ENCODE assay signal across 18 cellular contexts in genomic region chr9:94479757-94480156, GRCh38.
DNase-seq lines count a peak whose midpoint lies in the region; ATAC-seq and TF ChIP-seq lines count a peak whose summit lies in the region.
"Had no signal": no experiment of that assay in that cellular context is flagged by ENCODE, and none has a peak within 500 bp of the region (broad histone marks: within the 10 kb centered on the region; RNA-seq: fewer than 3 reads in every experiment).

No MANE protein-coding gene starts in this region.

- H3K4me3 Mint-ChIP-seq in natural killer cell treated with Interleukin-12 subunit alpha and Interleukin-12 subunit beta and Interleukin-15 and Interleukin-18, amount 100 ng/mL, for 72 hours, result no peak overlapping the region
- H3K4me3 Mint-ChIP-seq: CD4-positive, CD25-positive, alpha-beta regulatory T cell; CD8-positive, alpha-beta memory T cell; GM23338; H9 had no signal

- peaks cover 23 to 28% of the 10 kb centered on the region in 2 donors for H3K27me3 Mint-ChIP-seq in natural killer cell treated with Interleukin-12 subunit alpha and Interleukin-12 subunit beta and Interleukin-15 and Interleukin-18, amount 100 ng/mL, for 72 hours

- H3K27ac Mint-ChIP-seq in natural killer cell treated with Interleukin-12 subunit alpha and Interleukin-12 subunit beta and Interleukin-15 and Interleukin-18, amount 100 ng/mL, for 72 hours, result no peak overlapping the region
- H3K27ac Mint-ChIP-seq: CD4-positive, CD25-positive, alpha-beta regulatory T cell; CD8-positive, alpha-beta memory T cell; GM23338; H9 had no signal

- DNase-seq in GM13976 (ENCODE audit: low spot score), result peak; percentile 16
- peak; percentile 29 for DNase-seq in OCI-LY7 (ENCODE audit: low spot score)
- no peak for DNase-seq in natural killer cell treated with Interleukin-12 subunit alpha and Interleukin-12 subunit beta and Interleukin-15 and Interleukin-18, amount 100 ng/mL, for 72 hours (ENCODE audit: low spot score)
- no peak for DNase-seq in substantia nigra (lab: John Stamatoyannopoulos, UW)
- no peak for DNase-seq in SK-N-DZ (ENCODE audit: low spot score)
- DNase-seq: ACHN; BE2C; C1 segment of cervical spinal cord; Caco-2; CD4-positive, CD25-positive, alpha-beta regulatory T cell; CD8-positive, alpha-beta memory T cell; DMS79; GDM1; H9; IMR-90; KBM-7 had no signal

- H3K36me3 ChIP-seq in OCI-LY7 (ENCODE audit: insufficient read depth, low read length), result peaks cover 2% of the 10 kb centered on the region
- H3K36me3 ChIP-seq: BE2C had no signal

- TF ChIP-seq CTCF in GM13976 (IDR thresholded peaks at IDR 0.05; ENCODE audit: borderline replicate concordance, control extremely low read depth, extremely low read depth, insufficient read depth, missing control alignments), result no peak
- TF ChIP-seq CTCF in OCI-LY7 (conservative IDR thresholded peaks at IDR 0.05; ENCODE audit: low read length), result no peak

- H3K4me1 ChIP-seq in OCI-LY7 (ENCODE audit: insufficient read depth, low read length, poor library complexity, severe bottlenecking), result peaks cover 63% of the 10 kb centered on the region
- H3K4me1 ChIP-seq: BE2C, Caco-2 had no signal

- H3K9me2 ChIP-seq in OCI-LY7 (ENCODE audit: insufficient read depth, low read length), result no peaks in the 10 kb centered on the region

- H3K27ac ChIP-seq in OCI-LY7 (ENCODE audit: low read depth, low read length, poor library complexity, severe bottlenecking), result peak overlapping the region; percentile 64
- H3K27ac ChIP-seq in substantia nigra (ENCODE audit: low read depth, low read length, poor library complexity, severe bottlenecking), result no peak overlapping the region

- H3K4me2 ChIP-seq in OCI-LY7 (ENCODE audit: low read length), result peak overlapping the region; percentile 60
- H3K4me2 ChIP-seq: GM23338 had no signal

- POLR2A ChIA-PET in OCI-LY7 (lab: Charles Lee), result interaction anchor here (0.6 kb wide), 1 partner anchor 840 kb away, joined by 3 read pairs; no protein-coding TSS in a partner anchor

- H3K79me2 ChIP-seq in OCI-LY7 (ENCODE audit: insufficient read depth, low read depth, low read length), result peaks cover 70% of the 10 kb centered on the region

- in situ Hi-C loops in GM13976 (cut with MboI; ENCODE audit: low sequenced_read_pairs, unreplicated experiment), result no loop called here

- H3K36me3 Mint-ChIP-seq in natural killer cell treated with Interleukin-12 subunit alpha and Interleukin-12 subunit beta and Interleukin-15 and Interleukin-18, amount 100 ng/mL, for 72 hours, result no peaks in the 10 kb centered on the region
- H3K36me3 Mint-ChIP-seq: CD4-positive, CD25-positive, alpha-beta regulatory T cell; CD8-positive, alpha-beta memory T cell had no signal

- peaks cover 0 to 5% of the 10 kb centered on the region in 2 donors for H3K4me1 Mint-ChIP-seq in natural killer cell treated with Interleukin-12 subunit alpha and Interleukin-12 subunit beta and Interleukin-15 and Interleukin-18, amount 100 ng/mL, for 72 hours (ENCODE audit: low read depth in 2 of 2)
- H3K4me1 Mint-ChIP-seq: CD4-positive, CD25-positive, alpha-beta regulatory T cell; CD8-positive, alpha-beta memory T cell; GM23338 had no signal

- peak; percentile 28 to 33 for ATAC-seq in natural killer cell treated with Interleukin-12 subunit alpha and Interleukin-12 subunit beta and Interleukin-15 and Interleukin-18, amount 100 ng/mL, for 72 hours
- ATAC-seq in GM21447 (IDR thresholded peaks at IDR 0.05; ENCODE audit: unreplicated experiment), result no peak

- no peaks in the 10 kb centered on the region for H4K20me1 ChIP-seq in OCI-LY7 (ENCODE audit: insufficient read depth, low read length)

- H2AFZ ChIP-seq in OCI-LY7 (ENCODE audit: low read length), result no peak overlapping the region; the same call in 1 of the 2 replicates
- H2AFZ ChIP-seq: GM23338 had no signal

- H3K9me3 Mint-ChIP-seq in natural killer cell treated with Interleukin-12 subunit alpha and Interleukin-12 subunit beta and Interleukin-15 and Interleukin-18, amount 100 ng/mL, for 72 hours, result no peaks in the 10 kb centered on the region

- CTCF ChIA-PET in OCI-LY7 (lab: Charles Lee; ENCODE audit: unreplicated experiment), result no interaction called here

- intact Hi-C loops in OCI-LY7 (cut with micrococcal nuclease; ENCODE audit: unreplicated experiment), result loop anchor here (1.0 kb wide), 1 partner anchor 46 kb away; no protein-coding TSS in a partner anchor

- BruUV-seq in OCI-LY7 (replicated peaks; lab: Mats Ljungman, UMichigan), result no TSS peak

- peak overlapping the region; percentile 57 for H3K4me3 ChIP-seq in OCI-LY7 (ENCODE audit: low read depth, low read length, poor library complexity, severe bottlenecking)
- H3K4me3 ChIP-seq: GM23338 had no signal

- H3K9me3 ChIP-seq in OCI-LY7 (ENCODE audit: low read length), result no peaks in the 10 kb centered on the region
- H3K9me3 ChIP-seq: BE2C, Caco-2 had no signal

Comparison
In these comparisons a context has a peak if more than half of its experiments do, and no peak if none do; other contexts are left out.
1. DNase-seq: peak in GM13976 (single experiment) and OCI-LY7 (single experiment); none in natural killer cell treated with Interleukin-12 subunit alpha and Interleukin-12 subunit beta and Interleukin-15 and Interleukin-18, amount 100 ng/mL, for 72 hours (single experiment), substantia nigra (0 of 49) and SK-N-DZ (single experiment).